1 cellular context compared by ENCODE assay signal in the genomic region with DNA sequence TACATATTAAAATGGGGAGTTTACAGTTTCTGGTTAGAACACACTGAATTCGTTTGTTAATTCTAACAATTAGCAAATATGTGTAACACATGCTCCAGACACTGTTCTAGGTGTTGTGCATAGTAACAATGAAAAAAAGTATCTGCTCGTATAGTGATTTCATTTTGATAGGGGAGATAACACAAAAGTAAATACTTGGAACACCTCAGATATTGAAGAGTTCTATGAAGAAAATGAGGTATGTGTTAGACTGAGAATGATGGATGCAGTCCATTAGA.
TF ChIP-seq lines count a peak whose summit lies in the region.

No MANE protein-coding gene starts in this region.

TF ChIP-seq in HEK293T, 16 proteins besides CTCF, POLR2A, EP300 and RAD21 (continued from another document):
- TF ChIP-seq L3MBTL2 (conservative IDR thresholded peaks at IDR 0.05) (no peak), SUZ12 (IDR thresholded peaks at IDR 0.05) (no peak), ARNT (IDR thresholded peaks at IDR 0.05) (no peak), ELF4 (IDR thresholded peaks at IDR 0.05) (no peak), CTBP1 (IDR thresholded peaks at IDR 0.05; ENCODE audit: borderline replicate concordance) (no peak), FOXM1 (IDR thresholded peaks at IDR 0.05; ENCODE audit: borderline replicate concordance) (no peak)
- TF ChIP-seq, protein P1, sequence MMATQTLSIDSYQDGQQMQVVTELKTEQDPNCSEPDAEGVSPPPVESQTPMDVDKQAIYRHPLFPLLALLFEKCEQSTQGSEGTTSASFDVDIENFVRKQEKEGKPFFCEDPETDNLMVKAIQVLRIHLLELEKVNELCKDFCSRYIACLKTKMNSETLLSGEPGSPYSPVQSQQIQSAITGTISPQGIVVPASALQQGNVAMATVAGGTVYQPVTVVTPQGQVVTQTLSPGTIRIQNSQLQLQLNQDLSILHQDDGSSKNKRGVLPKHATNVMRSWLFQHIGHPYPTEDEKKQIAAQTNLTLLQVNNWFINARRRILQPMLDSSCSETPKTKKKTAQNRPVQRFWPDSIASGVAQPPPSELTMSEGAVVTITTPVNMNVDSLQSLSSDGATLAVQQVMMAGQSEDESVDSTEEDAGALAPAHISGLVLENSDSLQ (IDR thresholded peaks at IDR 0.05): no peak
TF ChIP-seq in HEK293T: peak in this region for 0.
